8 cellular contexts compared by ENCODE assay signal in genomic region chr11:65888163-65888814, GRCh38. TPM values are rescaled to one million over a fixed set of nuclear protein-coding genes. Genes with fewer than 3 reads are reported as not detected.
DNase-seq lines count a peak whose midpoint lies in the region; ATAC-seq and TF ChIP-seq lines count a peak whose summit lies in the region.

TSS of gene FIBP (minus strand) at chr11:65888471. CDS start at chr11:65888418, 53 bp downstream.

- H3K79me2 ChIP-seq in mammary epithelial cell (ENCODE audit: insufficient read depth, low read length) (peaks cover 39% of the 10 kb centered on the region), smooth muscle cell (ENCODE audit: low read depth) (peaks cover 31% of the 10 kb centered on the region)

- intact Hi-C loops in mammary epithelial cell (cut with micrococcal nuclease), result loop anchor here (1.0 kb wide), 6 partner anchors 23 to 176 kb away; partner anchors contain the start of genes KAT5, MUS81 and SART1

- no TSS peak for BruUV-seq in mammary epithelial cell (replicated peaks; lab: Mats Ljungman, UMichigan)

- ATAC-seq in HG03135 (IDR thresholded peaks at IDR 0.05; ENCODE audit: unreplicated experiment), result peak; percentile 37

- CTCF ChIA-PET in mammary epithelial cell (lab: Charles Lee; ENCODE audit: low non-redundant PET), result interaction anchor here (0.6 to 1.5 kb wide), 6 partner anchors 19 to 1352 kb away, joined by 4 to 25 read pairs (median 5); no protein-coding TSS in a partner anchor

- peak; percentile 93 for TF ChIP-seq POLR2A in GM18526 (IDR thresholded peaks at IDR 0.05; ENCODE audit: extremely low read depth, insufficient read length)

- H3K27ac ChIP-seq in mammary epithelial cell (ENCODE audit: insufficient read depth, low read depth, low read length) (peak within 1 kb of the TSS; percentile 70), smooth muscle cell (ENCODE audit: low read depth) (peak within 1 kb of the TSS; percentile 89)

- H3K27me3 ChIP-seq in mammary epithelial cell (ENCODE audit: insufficient read depth, low read length) (no peaks in the 10 kb centered on the region), smooth muscle cell (ENCODE audit: low read depth) (no peaks in the 10 kb centered on the region)

- dilution Hi-C loops in mammary epithelial cell (cut with HindIII; ENCODE audit: low sequenced_read_pairs), result no loop called here

- H4K20me1 ChIP-seq in mammary epithelial cell (ENCODE audit: insufficient read depth, low read length) (peaks cover 5% of the 10 kb centered on the region), smooth muscle cell (ENCODE audit: low read depth) (peaks cover 32% of the 10 kb centered on the region)

- H3K4me3 ChIP-seq in WI38 (ENCODE audit: low read depth, low read length), result peak within 1 kb of the TSS; percentile 78
- peak within 1 kb of the TSS; percentile 78 to 89 (median 80) for H3K4me3 ChIP-seq in mammary epithelial cell (replicated peaks in 1 of 3; ENCODE audit: insufficient read depth in 1 of 3, low read depth in 2 of 3, low read length in 3 of 3)
- peak within 1 kb of the TSS; percentile 77 for H3K4me3 ChIP-seq in smooth muscle cell

- peaks cover 56% of the 10 kb centered on the region for H3K4me1 ChIP-seq in mammary epithelial cell (ENCODE audit: insufficient read depth, low read length)
- peaks cover 22% of the 10 kb centered on the region for H3K4me1 ChIP-seq in smooth muscle cell (ENCODE audit: low read depth)

- in situ Hi-C loops in mammary epithelial cell (cut with MboI; ENCODE audit: low sequenced_read_pairs in 2 of 2), result no loop called here

- H3K9ac ChIP-seq in mammary epithelial cell (ENCODE audit: insufficient read depth, low read length), result peak within 1 kb of the TSS; percentile 63
- peak within 1 kb of the TSS; percentile 78 for H3K9ac ChIP-seq in smooth muscle cell (ENCODE audit: low read depth)

- H3K36me3 ChIP-seq in mammary epithelial cell (ENCODE audit: insufficient read depth, low read length), result peaks cover 20% of the 10 kb centered on the region
- no peaks in the 10 kb centered on the region for H3K36me3 ChIP-seq in smooth muscle cell (ENCODE audit: low read depth)

- TF ChIP-seq CTCF in WI38 (IDR thresholded peaks at IDR 0.05; ENCODE audit: low read depth, low read length), result peak; percentile 78
- TF ChIP-seq CTCF in mammary epithelial cell (conservative IDR thresholded peaks at IDR 0.05 in 1 of 2, IDR thresholded peaks at IDR 0.05 in 1 of 2; ENCODE audit: extremely low read depth in 1 of 2, insufficient read depth in 1 of 2, low read depth in 1 of 2, low read length in 2 of 2), result peak; percentile 30 to 80
- peak; percentile 75 for TF ChIP-seq CTCF in smooth muscle cell (IDR thresholded peaks at IDR 0.05; ENCODE audit: borderline replicate concordance, insufficient read depth, poor library complexity, severe bottlenecking)

- WGBS in mammary epithelial cell (ENCODE audit: low coverage, missing lambda C conversion rate), result 0% methylated on average over 18 of the region's 57 CpGs
- under 1% methylated on average over 42 of the region's 57 CpGs for WGBS in smooth muscle cell (ENCODE audit: low lambda C conversion rate)

- peak within 1 kb of the TSS; percentile 82 for H2AFZ ChIP-seq in mammary epithelial cell (ENCODE audit: low read depth, low read length)
- H2AFZ ChIP-seq in smooth muscle cell (ENCODE audit: low read depth), result peak within 1 kb of the TSS; percentile 79

- peaks cover 16% of the 10 kb centered on the region for H3F3A ChIP-seq in smooth muscle cell (ENCODE audit: low read depth)

- H3K9me3 ChIP-seq in mammary epithelial cell (replicated peaks; ENCODE audit: insufficient read depth, low read length), result no peaks in the 10 kb centered on the region
- no peaks in the 10 kb centered on the region for H3K9me3 ChIP-seq in smooth muscle cell (replicated peaks; ENCODE audit: low read depth)

- DNase-seq in A172 (ENCODE audit: low spot score) (peak; percentile 91), NCI-H2227 treated with DMSO at 0.1 percent for 48 hours (lab: John Stamatoyannopoulos, UW) (peak; percentile 91), mammary epithelial cell (peak; percentile 95), iPS-NIHi7 (ENCODE audit: extremely low spot score) (peak; percentile 96), smooth muscle cell (lab: John Stamatoyannopoulos, UW; ENCODE audit: unreplicated experiment) (peak; percentile 95)

- peak within 1 kb of the TSS; percentile 82 for H3K4me2 ChIP-seq in mammary epithelial cell (ENCODE audit: insufficient read depth, low read depth, low read length)
- H3K4me2 ChIP-seq in smooth muscle cell, result peak within 1 kb of the TSS; percentile 91

RNA-seq across cellular contexts. Expression of gene FIBP, which starts in this region (rescaled TPM):
- total RNA-seq in A172 (2014; rRNA removed; shearing (Covaris generic)), result 131 and 171 TPM in 2 replicates
- 100 to 1,000 TPM in 1 of 2 donors, 10 to 100 TPM in 1; 84.1 to 125 TPM for total RNA-seq in mammary epithelial cell
- 78.7 TPM for polyA plus RNA-seq in mammary epithelial cell
- polyA minus RNA-seq in mammary epithelial cell, result 123 TPM
- total RNA-seq in smooth muscle cell, result 109 and 118 TPM in 2 replicates
- polyA plus RNA-seq in smooth muscle cell, result 111 and 114 TPM in 2 replicates

Comparison
In these comparisons a context has a peak if more than half of its experiments do, and no peak if none do; other contexts are left out.
1. Peak in every context shown above with its lines: DNase-seq, ATAC-seq, H3K4me3 ChIP-seq and H3K27ac ChIP-seq.